ENCODE assay signal across 7 cellular contexts in genomic region chr19:23872282-23872919, GRCh38. TPM values are rescaled to one million over a fixed set of nuclear protein-coding genes. Genes with fewer than 3 reads are reported as not detected.
"Had no signal": no experiment of that assay in that cellular context is flagged by ENCODE, and none has a peak within 500 bp of the region (broad histone marks: within the 10 kb centered on the region; RNA-seq: fewer than 3 reads in every experiment).

No MANE protein-coding gene starts in this region.

- H3K27ac ChIP-seq: HL-60 had no signal

- ATAC-seq: K562 had no signal

- FAIRE-seq: HTR-8/SVneo, K562 had no signal

- H3K4me3 ChIP-seq: K562 had no signal

- DNase-seq: IMR-90, KBM-7, KG1 had no signal

RNA-seq across cellular contexts. Expression of gene ZNF726, which starts 42.3 kb away (rescaled TPM):
- total RNA-seq: HT-29 had no signal
